21 cellular contexts compared by ENCODE assay signal in the genomic region with DNA sequence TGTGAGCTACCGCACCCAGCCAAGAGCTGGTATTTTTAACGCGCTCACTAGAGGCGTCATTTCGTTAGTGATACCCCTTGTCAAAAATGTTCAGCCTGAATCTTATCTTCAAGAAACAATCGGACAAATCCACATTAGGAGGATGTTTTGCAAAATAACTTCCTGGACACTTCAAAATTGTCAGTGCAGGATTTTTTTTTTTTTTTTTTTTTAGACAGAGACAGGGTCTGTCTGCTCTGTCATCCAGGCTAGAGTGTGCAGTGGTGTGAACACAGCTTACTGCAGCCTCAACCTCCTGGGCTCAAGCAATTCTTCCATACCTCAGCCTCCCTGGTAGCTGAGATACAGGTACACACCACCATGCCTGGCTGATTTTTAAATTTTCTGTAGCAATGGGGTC.
"Had no signal": no experiment of that assay in that cellular context is flagged by ENCODE, and none has a peak within 500 bp of the region (broad histone marks: within the 10 kb centered on the region; RNA-seq: fewer than 3 reads in every experiment).

No MANE protein-coding gene starts in this region.

- H3K27ac ChIP-seq: ascending aorta, body of pancreas had no signal

- H3K4me1 ChIP-seq: body of pancreas had no signal

- H3K9me3 ChIP-seq: ascending aorta, body of pancreas, MG63 had no signal

- H3K4me3 Mint-ChIP-seq: activated CD8-positive, alpha-beta T cell treated with anti-CD3 and anti-CD28 coated beads, Interleukin-2, amount 10 ng/mL, durations not matched to agents 7 days and 5 days; activated naive CD8-positive, alpha-beta T cell treated with anti-CD3 and anti-CD28 coated beads, Interleukin-2, amount 50 U/mL, for 24 hours; central memory CD8-positive, alpha-beta T cell; T-cell had no signal

- H3K36me3 Mint-ChIP-seq: activated naive CD4-positive, alpha-beta T cell treated with anti-CD3 and anti-CD28 coated beads, Interleukin-2, amount 50 U/mL, for 72 hours; T-cell had no signal

- H3K9me3 Mint-ChIP-seq: activated naive CD4-positive, alpha-beta T cell treated with anti-CD3 and anti-CD28 coated beads, Interleukin-2, amount 50 U/mL, for 72 hours; activated naive CD8-positive, alpha-beta T cell treated with anti-CD3 and anti-CD28 coated beads, Interleukin-2, amount 50 U/mL, for 24 hours; central memory CD8-positive, alpha-beta T cell; T-cell had no signal

- H3K4me3 ChIP-seq: ascending aorta, body of pancreas, MG63 had no signal

- DNase-seq: activated CD4-positive, alpha-beta T cell treated with anti-CD3 and anti-CD28 coated beads for 48 hours; activated CD4-positive, alpha-beta T cell treated with anti-CD3 and anti-CD28 coated beads, Interleukin-2, amount 50 U/mL, for 4 hours; activated CD8-positive, alpha-beta memory T cell treated with anti-CD3 and anti-CD28 coated beads, Interleukin-2, amount 50 U/mL, for 48 hours; activated CD8-positive, alpha-beta T cell treated with anti-CD3 and anti-CD28 coated beads, Interleukin-2, amount 10 ng/mL, durations not matched to agents 7 days and 5 days; activated effector memory CD4-positive, alpha-beta T cell treated with anti-CD3 and anti-CD28 coated beads, Interleukin-2, amount 50 U/mL, for 16 hours; activated naive CD4-positive, alpha-beta T cell treated with Interleukin-2 at 50 U/mL for 16 hours; activated naive CD8-positive, alpha-beta T cell treated with anti-CD3 and anti-CD28 coated beads, Interleukin-2, amount 50 U/mL, for 24 hours; activated T-cell treated with anti-CD3 and anti-CD28 coated beads, Interleukin-2, amount 50 U/mL, for 1 hour; amniotic stem cell; body of pancreas; NCI-H1105; NCI-H1436 treated with DMSO at 0.1 percent for 48 hours; NCI-H2081 treated with DMSO at 0.1 percent for 48 hours; PC-3; SHP77 treated with DMSO at 0.1 percent for 48 hours; T-cell had no signal

- FAIRE-seq: RCC 7860 had no signal

- H3K27me3 Mint-ChIP-seq: activated naive CD8-positive, alpha-beta T cell treated with anti-CD3 and anti-CD28 coated beads, Interleukin-2, amount 50 U/mL, for 24 hours; central memory CD8-positive, alpha-beta T cell; T-cell had no signal

- H3K27ac Mint-ChIP-seq: activated CD8-positive, alpha-beta T cell treated with anti-CD3 and anti-CD28 coated beads, Interleukin-2, amount 10 ng/mL, durations not matched to agents 7 days and 5 days; activated naive CD4-positive, alpha-beta T cell treated with anti-CD3 and anti-CD28 coated beads, Interleukin-2, amount 50 U/mL, for 72 hours; activated naive CD8-positive, alpha-beta T cell treated with anti-CD3 and anti-CD28 coated beads, Interleukin-2, amount 50 U/mL, for 24 hours; T-cell had no signal
